Comparison of ENCODE assay signal across 29 cellular contexts in the genomic region with DNA sequence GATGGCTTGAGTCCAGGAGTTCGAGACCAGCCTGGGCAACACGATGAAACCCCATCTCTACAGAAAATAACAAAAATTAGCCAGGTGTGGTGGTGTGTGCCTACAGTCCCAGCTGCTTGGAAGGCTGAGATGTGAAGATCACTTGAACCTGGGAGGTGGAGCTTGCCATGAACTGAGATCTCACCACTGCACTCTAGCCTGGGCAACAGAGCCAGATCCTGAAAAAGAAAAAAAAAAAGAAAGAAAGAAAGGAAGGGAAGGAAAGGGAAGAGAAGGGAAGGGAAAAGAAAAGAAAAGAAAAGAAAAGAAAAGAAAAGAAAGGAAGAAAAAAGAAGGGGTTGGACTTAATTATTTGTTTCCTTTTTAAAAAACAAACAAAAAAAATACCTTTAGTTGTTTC.
"Had no signal": no experiment of that assay in that cellular context is flagged by ENCODE, and none has a peak within 500 bp of the region (broad histone marks: within the 10 kb centered on the region; RNA-seq: fewer than 3 reads in every experiment).

No MANE protein-coding gene starts in this region.

- H3K9me3 ChIP-seq: suprapubic skin, testis, thoracic aorta, thyroid gland, tibial artery, tibial nerve, transverse colon, upper lobe of left lung, upper lobe of right lung, uterus, vagina had no signal

- H3K4me3 Mint-ChIP-seq: stimulated activated effector memory CD8-positive, alpha-beta T cell treated with anti-CD3 and anti-CD28 coated beads, Interleukin-12 subunit alpha, Interleukin-12 subunit beta, amount 100 ng/mL, for 72 hours; stimulated activated memory B cell treated with anti-CD40 and anti-IgM and Interleukin-4, amounts not matched to agents 10 μg/mL and 1 μg/mL and 100 μg/mL, for 72 hours; stimulated activated naive B cell treated with anti-CD40 and anti-IgM and Interleukin-4, amounts not matched to agents 10 μg/mL and 1 μg/mL and 100 μg/mL, for 72 hours; stimulated activated naive CD8-positive, alpha-beta T cell treated with anti-CD3 and anti-CD28 coated beads, Interleukin-15, amount 100 ng/mL, for 72 hours; stimulated activated naive CD8-positive, alpha-beta T cell treated with anti-CD3 and anti-CD28 coated beads, Interleukin-15, Interleukin-2, amounts not matched to agents 100 ng/mL and 50 ng/mL, for 24 hours; type B pancreatic cell had no signal

- H3K27ac Mint-ChIP-seq: stimulated activated effector memory CD8-positive, alpha-beta T cell treated with anti-CD3 and anti-CD28 coated beads, Interleukin-12 subunit alpha, Interleukin-12 subunit beta, amount 100 ng/mL, for 72 hours; stimulated activated memory B cell treated with anti-CD40 and anti-IgM and Interleukin-4, amounts not matched to agents 10 μg/mL and 1 μg/mL and 100 μg/mL, for 72 hours; stimulated activated naive B cell treated with anti-CD40 and anti-IgM and Interleukin-4, amounts not matched to agents 10 μg/mL and 1 μg/mL and 100 μg/mL, for 72 hours; stimulated activated naive CD8-positive, alpha-beta T cell treated with anti-CD3 and anti-CD28 coated beads, Interleukin-15, amount 100 ng/mL, for 72 hours; stimulated activated naive CD8-positive, alpha-beta T cell treated with anti-CD3 and anti-CD28 coated beads, Interleukin-15, Interleukin-2, amounts not matched to agents 100 ng/mL and 50 ng/mL, for 24 hours; type B pancreatic cell had no signal

- H3K27ac ChIP-seq: stomach, suprapubic skin, testis, thoracic aorta, thyroid gland, tibial artery, tibial nerve, transverse colon, upper lobe of left lung, upper lobe of right lung, uterus, vagina had no signal

- H3K36me3 ChIP-seq: stomach, suprapubic skin, thoracic aorta, thyroid gland, tibial artery, tibial nerve, transverse colon, upper lobe of left lung, upper lobe of right lung, uterus, vagina had no signal

- H3K27me3 ChIP-seq: stomach, suprapubic skin, testis, thyroid gland, tibial artery, tibial nerve, transverse colon, upper lobe of left lung, upper lobe of right lung, uterus, vagina had no signal

- H3K4me1 ChIP-seq: stomach, suprapubic skin, testis, thyroid gland, tibial artery, tibial nerve, transverse colon, upper lobe of left lung, upper lobe of right lung, uterus, vagina had no signal

- ATAC-seq: stimulated activated effector memory CD8-positive, alpha-beta T cell treated with anti-CD3 and anti-CD28 coated beads, Interleukin-12 subunit alpha, Interleukin-12 subunit beta, amount 100 ng/mL, for 72 hours; stimulated activated memory B cell treated with anti-CD40 and anti-IgM and Interleukin-4, amounts not matched to agents 10 μg/mL and 1 μg/mL and 100 μg/mL, for 72 hours; stimulated activated naive B cell treated with anti-CD40 and anti-IgM and Interleukin-4, amounts not matched to agents 10 μg/mL and 1 μg/mL and 100 μg/mL, for 72 hours; stimulated activated naive CD8-positive, alpha-beta T cell treated with anti-CD3 and anti-CD28 coated beads, Interleukin-15, amount 100 ng/mL, for 72 hours; stimulated activated naive CD8-positive, alpha-beta T cell treated with anti-CD3 and anti-CD28 coated beads, Interleukin-15, Interleukin-2, amounts not matched to agents 100 U/mL and 50 U/mL, for 24 hours; upper lobe of right lung had no signal

- H3K36me3 Mint-ChIP-seq: stimulated activated effector memory CD8-positive, alpha-beta T cell treated with anti-CD3 and anti-CD28 coated beads, Interleukin-12 subunit alpha, Interleukin-12 subunit beta, amount 100 ng/mL, for 72 hours; stimulated activated memory B cell treated with anti-CD40 and anti-IgM and Interleukin-4, amounts not matched to agents 10 μg/mL and 1 μg/mL and 100 μg/mL, for 72 hours; stimulated activated naive B cell treated with anti-CD40 and anti-IgM and Interleukin-4, amounts not matched to agents 10 μg/mL and 1 μg/mL and 100 μg/mL, for 72 hours; type B pancreatic cell had no signal

- H3K4me1 Mint-ChIP-seq: stimulated activated effector memory CD8-positive, alpha-beta T cell treated with anti-CD3 and anti-CD28 coated beads, Interleukin-12 subunit alpha, Interleukin-12 subunit beta, amount 100 ng/mL, for 72 hours; stimulated activated memory B cell treated with anti-CD40 and anti-IgM and Interleukin-4, amounts not matched to agents 10 μg/mL and 1 μg/mL and 100 μg/mL, for 72 hours; stimulated activated naive B cell treated with anti-CD40 and anti-IgM and Interleukin-4, amounts not matched to agents 10 μg/mL and 1 μg/mL and 100 μg/mL, for 72 hours; stimulated activated naive CD8-positive, alpha-beta T cell treated with anti-CD3 and anti-CD28 coated beads, Interleukin-15, amount 100 ng/mL, for 72 hours had no signal

- FAIRE-seq: urothelium cell line had no signal

- H3K27me3 Mint-ChIP-seq: stimulated activated memory B cell treated with anti-CD40 and anti-IgM and Interleukin-4, amounts not matched to agents 10 μg/mL and 1 μg/mL and 100 μg/mL, for 72 hours; stimulated activated naive B cell treated with anti-CD40 and anti-IgM and Interleukin-4, amounts not matched to agents 10 μg/mL and 1 μg/mL and 100 μg/mL, for 72 hours; stimulated activated naive CD8-positive, alpha-beta T cell treated with anti-CD3 and anti-CD28 coated beads, Interleukin-15, amount 100 ng/mL, for 72 hours; stimulated activated naive CD8-positive, alpha-beta T cell treated with anti-CD3 and anti-CD28 coated beads, Interleukin-15, Interleukin-2, amounts not matched to agents 100 ng/mL and 50 ng/mL, for 24 hours had no signal

- DNase-seq: stimulated activated CD4-positive, alpha-beta T cell treated with anti-CD3 and anti-CD28 coated beads, Interleukin-2, amount 100 ng/mL, for 48 hours; stimulated activated CD4-positive, alpha-beta T cell treated with anti-CD3 and anti-CD28 coated beads, Interleukin-4, amount 100 ng/mL, for 1 hour; stimulated activated CD4-positive, alpha-beta T cell treated with anti-CD3 and anti-CD28 coated beads, Interleukin-4, amount 100 ng/mL, for 24 hours; stimulated activated CD4-positive, alpha-beta T cell treated with anti-CD3 and anti-CD28 coated beads, Interleukin-4, amount 100 ng/mL, for 4 hours; stimulated activated CD8-positive, alpha-beta memory T cell treated with anti-CD3 and anti-CD28 coated beads, Interleukin-4, amount 100 ng/mL, for 48 hours; stimulated activated naive B cell treated with anti-CD40 and anti-IgM and Interleukin-4, amounts not matched to agents 10 μg/mL and 1 μg/mL and 100 μg/mL, for 72 hours; stimulated activated naive CD4-positive, alpha-beta T cell; stimulated activated naive CD4-positive, alpha-beta T cell treated with Interleukin-2 at 50 U/mL for 16 hours; stimulated activated naive CD8-positive, alpha-beta T cell treated with anti-CD3 and anti-CD28 coated beads, Interleukin-15, amount 100 ng/mL, for 72 hours; stimulated activated naive CD8-positive, alpha-beta T cell treated with anti-CD3 and anti-CD28 coated beads, Interleukin-15, Interleukin-2, amounts not matched to agents 100 U/mL and 50 U/mL, for 24 hours; stomach; substantia nigra; testis; thyroid gland; tibial artery; transverse colon; trophoblast cell; upper lobe of left lung; upper lobe of right lung; uterus had no signal

- H3K4me3 ChIP-seq: stomach, suprapubic skin, testis, thoracic aorta, thyroid gland, tibial artery, tibial nerve, transverse colon, upper lobe of left lung, upper lobe of right lung, uterus, vagina had no signal
